Comparison of ENCODE assay signal across 1 cellular context in the genomic region with DNA sequence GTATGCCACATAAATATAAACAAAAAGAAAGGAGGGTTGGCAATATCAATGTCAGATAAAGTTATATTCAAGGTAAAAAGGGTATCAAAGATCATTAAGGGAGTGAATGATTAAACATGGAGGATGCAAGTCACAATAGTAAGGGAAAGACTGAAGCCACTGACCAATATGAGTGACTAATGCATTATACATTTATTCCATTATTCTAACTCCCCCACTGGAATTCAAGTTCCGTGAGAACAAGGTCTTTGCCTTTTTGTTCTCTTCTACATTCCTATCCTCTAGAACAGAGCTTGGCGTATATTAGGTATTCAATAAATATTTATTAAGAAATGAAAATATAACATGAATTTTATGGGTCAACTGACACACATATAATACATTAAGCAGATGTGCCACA.
TF ChIP-seq lines count a peak whose summit lies in the region.

No MANE protein-coding gene starts in this region.

TF ChIP-seq in endothelial cell of umbilical vein, 7 proteins besides CTCF, POLR2A, EP300 and RAD21 (continued from another document):
- TF ChIP-seq JUN (IDR thresholded peaks at IDR 0.05; ENCODE audit: borderline replicate concordance, insufficient read depth, insufficient read length, low read depth) (peak; percentile 79), EZH2 (IDR thresholded peaks at IDR 0.05; ENCODE audit: borderline replicate concordance, low read depth, low read length, severe bottlenecking) (no peak)
